In the genomic region with DNA sequence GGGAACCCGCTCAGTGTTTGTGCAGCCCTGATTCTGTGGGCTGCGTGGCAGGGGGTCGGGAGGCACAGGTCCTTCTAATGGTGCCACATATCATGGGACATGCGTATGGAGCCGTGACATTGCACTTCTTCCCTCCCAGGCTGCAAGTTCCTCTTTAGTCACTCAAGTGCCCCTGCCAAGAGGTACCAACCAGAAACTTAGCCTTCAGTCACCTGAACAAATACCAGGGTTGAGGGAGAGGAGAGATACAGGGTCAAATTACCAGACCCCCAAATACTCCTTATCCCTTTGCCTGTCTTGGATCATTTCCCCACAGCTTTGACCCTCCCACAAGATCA, we compare ENCODE assay signal across 1 cellular context.
TF ChIP-seq lines count a peak whose summit lies in the region.

No MANE protein-coding gene starts in this region.

TF ChIP-seq in HCT116, 20 proteins besides CTCF, POLR2A, EP300 and RAD21:
- TF ChIP-seq ELF1 (IDR thresholded peaks at IDR 0.05; ENCODE audit: borderline replicate concordance, low read depth) (no peak), CEBPB (IDR thresholded peaks at IDR 0.05; ENCODE audit: low read depth) (no peak), SP1 (IDR thresholded peaks at IDR 0.05; ENCODE audit: low read depth) (no peak), ZNF274 (IDR thresholded peaks at IDR 0.05; ENCODE audit: low read depth, low read length) (no peak), EGR1 (IDR thresholded peaks at IDR 0.05; ENCODE audit: low read depth) (no peak), POLR2AphosphoS5 (IDR thresholded peaks at IDR 0.05; ENCODE audit: low read depth, low read length) (no peak), FOSL1 (IDR thresholded peaks at IDR 0.05; ENCODE audit: low read depth) (no peak), JUND (IDR thresholded peaks at IDR 0.05) (no peak), EZH2 (IDR thresholded peaks at IDR 0.05) (no peak), ATF3 (IDR thresholded peaks at IDR 0.05) (no peak), TCF7L2 (IDR thresholded peaks at IDR 0.05; ENCODE audit: borderline replicate concordance, extremely low read depth, insufficient read depth, insufficient read length) (no peak)
